ENCODE assay signal across 15 cellular contexts in the genomic region with DNA sequence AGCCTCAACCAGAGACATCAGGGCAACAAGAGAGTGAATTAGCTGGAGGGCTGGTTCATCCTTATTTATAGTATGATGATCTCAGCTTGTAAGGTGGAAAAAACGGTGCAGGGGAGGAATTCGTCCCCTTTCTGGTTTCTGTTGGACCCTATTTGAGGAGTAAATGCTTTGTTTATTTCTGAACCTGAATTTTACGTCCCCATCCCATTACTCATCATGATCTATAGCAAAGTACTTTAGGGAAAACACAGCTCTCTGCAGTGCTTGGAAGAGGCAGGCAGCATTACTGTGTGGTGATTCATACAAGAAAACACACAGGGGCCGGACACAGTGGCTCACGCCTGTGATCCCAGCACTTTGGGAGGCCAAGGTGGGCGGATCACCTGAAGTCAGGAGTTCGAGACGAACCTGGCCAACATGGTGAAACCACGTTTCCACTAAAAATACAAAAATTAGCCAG. TPM values are rescaled to one million over a fixed set of nuclear protein-coding genes. Genes with fewer than 3 reads are reported as not detected.
DNase-seq lines count a peak whose midpoint lies in the region; ATAC-seq, FAIRE-seq and TF ChIP-seq lines count a peak whose summit lies in the region.
"Had no signal": no experiment of that assay in that cellular context is flagged by ENCODE, and none has a peak within 500 bp of the region (broad histone marks: within the 10 kb centered on the region; RNA-seq: fewer than 3 reads in every experiment).

No MANE protein-coding gene starts in this region.

- 70 to 81% methylated on average over 5 to 7 of the region's 9 CpGs for WGBS in mesodermal cell (ENCODE audit: insufficient coverage in 2 of 2), 2 experiments

- CTCF ChIA-PET in endothelial cell of umbilical vein (lab: Charles Lee): interaction anchor here (0.6 to 2.0 kb wide), 8 partner anchors 9 to 418 kb away, joined by 3 to 6 read pairs (median 4); no protein-coding TSS in a partner anchor

- H3K4me3 Mint-ChIP-seq in immature natural killer cell: no peak overlapping the region

- H3K27me3 ChIP-seq in MG63 (no peaks in the 10 kb centered on the region), endothelial cell of umbilical vein (ENCODE audit: control insufficient read depth in 2 of 2, insufficient read depth in 2 of 2, low read length in 2 of 2) (no peaks in the 10 kb centered on the region)

- TF ChIP-seq CTCF in AG10803 (conservative IDR thresholded peaks at IDR 0.05; ENCODE audit: low read length) (no peak), endothelial cell of umbilical vein (IDR thresholded peaks at IDR 0.05; ENCODE audit: extremely low read depth in 1 of 2, insufficient read depth in 1 of 2, low read depth in 1 of 2, low read length in 2 of 2) (no peak)

- no peak for TF ChIP-seq POLR2A in endothelial cell of umbilical vein (IDR thresholded peaks at IDR 0.05; ENCODE audit: low read depth, low read length)

- no peak overlapping the region for H3K27ac Mint-ChIP-seq in immature natural killer cell

- peak overlapping the region; percentile 28 for H3K27ac ChIP-seq in endothelial cell of umbilical vein (ENCODE audit: insufficient read depth, low read depth, low read length)
- H3K27ac ChIP-seq in mesodermal cell (ENCODE audit: low read depth, low read length, severe bottlenecking): peak overlapping the region; percentile 86

- no peaks in the 10 kb centered on the region for H3K79me2 ChIP-seq in endothelial cell of umbilical vein (ENCODE audit: control insufficient read depth, insufficient read depth, low read length)

- POLR2A ChIA-PET in endothelial cell of umbilical vein (lab: Charles Lee): no interaction called here

- no peaks in the 10 kb centered on the region for H3K9me1 ChIP-seq in endothelial cell of umbilical vein (replicated peaks; ENCODE audit: control insufficient read depth, extremely low read depth, insufficient read depth, low read length)

- H3K9me3 Mint-ChIP-seq in immature natural killer cell: no peaks in the 10 kb centered on the region

- dilution Hi-C loops in endothelial cell of umbilical vein (cut with MboI; ENCODE audit: extremely low pct_ligation_motif_present, low sequenced_read_pairs): no loop called here

- peak; percentile 86 for DNase-seq in AG10803 (ENCODE audit: low read depth)
- peak; percentile 53 for DNase-seq in MG63
- peak; percentile 57 for DNase-seq in endothelial cell of umbilical vein (ENCODE audit: low read depth, low spot score)
- no peak for DNase-seq in immature natural killer cell
- DNase-seq in GOT3 (lab: John Stamatoyannopoulos, UW): no peak
- DNase-seq in NCI-H1694 treated with DMSO at 0.1 percent for 48 hours (lab: John Stamatoyannopoulos, UW): no peak
- DNase-seq: activated CD4-positive, alpha-beta T cell treated with anti-CD3 and anti-CD28 coated beads for 48 hours; activated gamma-delta T cell; head of caudate nucleus; MV-4-11; NCI-H524 had no signal

- H4K20me1 ChIP-seq in endothelial cell of umbilical vein (replicated peaks; ENCODE audit: control insufficient read depth, extremely low read depth, insufficient read depth, low read length): no peaks in the 10 kb centered on the region

- no peaks in the 10 kb centered on the region for H3K4me1 Mint-ChIP-seq in immature natural killer cell

- no peak overlapping the region for H3K4me2 ChIP-seq in endothelial cell of umbilical vein (ENCODE audit: insufficient read depth, low read length)

- no peak for FAIRE-seq in endothelial cell of umbilical vein (lab: Jason Lieb, UNC)
- FAIRE-seq: colon had no signal

- peaks cover 1 to 11% (median 5%) of the 10 kb centered on the region in 3 donors for H3K27me3 Mint-ChIP-seq in immature natural killer cell (ENCODE audit: low read depth in 3 of 3)

- H3K4me3 ChIP-seq in AG10803 (ENCODE audit: low read length) (no peak overlapping the region), MG63 (no peak overlapping the region), endothelial cell of umbilical vein (replicated peaks in 1 of 3; ENCODE audit: insufficient read depth in 1 of 3, low read depth in 1 of 3, low read length in 3 of 3) (no peak overlapping the region), mesodermal cell (ENCODE audit: extremely low read depth, insufficient read depth, low read length, poor library complexity, severe bottlenecking) (no peak overlapping the region)

- H3K4me1 ChIP-seq in endothelial cell of umbilical vein (ENCODE audit: control insufficient read depth, extremely low read depth, insufficient read depth, low read length): peaks cover 3% of the 10 kb centered on the region
- peaks cover 6% of the 10 kb centered on the region for H3K4me1 ChIP-seq in mesodermal cell (ENCODE audit: control insufficient read depth, insufficient read depth, low read length, poor library complexity, severe bottlenecking)

- H2AFZ ChIP-seq in endothelial cell of umbilical vein (ENCODE audit: low read depth, low read length): no peak overlapping the region

- intact Hi-C loops in endothelial cell of umbilical vein (cut with micrococcal nuclease): no loop called here

- no peak overlapping the region for H3K9ac ChIP-seq in endothelial cell of umbilical vein (replicated peaks; ENCODE audit: extremely low read depth, insufficient read depth, low read length)

- no peaks in the 10 kb centered on the region for H3K36me3 ChIP-seq in MG63
- no peaks in the 10 kb centered on the region for H3K36me3 ChIP-seq in endothelial cell of umbilical vein (ENCODE audit: control insufficient read depth in 2 of 2, extremely low read depth in 1 of 2, insufficient read depth in 2 of 2, low read length in 2 of 2)
- no peaks in the 10 kb centered on the region for H3K36me3 ChIP-seq in mesodermal cell (ENCODE audit: control insufficient read depth, insufficient read depth, low read length)

- no peaks in the 10 kb centered on the region for H3K36me3 Mint-ChIP-seq in immature natural killer cell

- H3K9me3 ChIP-seq in MG63 (no peaks in the 10 kb centered on the region), endothelial cell of umbilical vein (replicated peaks; ENCODE audit: control insufficient read depth, insufficient read depth, low read length) (no peaks in the 10 kb centered on the region), mesodermal cell (ENCODE audit: control insufficient read depth, low read length) (no peaks in the 10 kb centered on the region)

- ATAC-seq in HG02588 (IDR thresholded peaks at IDR 0.05; ENCODE audit: unreplicated experiment): no peak

- no TSS peak for BruUV-seq in endothelial cell of umbilical vein (replicated peaks; lab: Mats Ljungman, UMichigan)

TF ChIP-seq in endothelial cell of umbilical vein, 7 proteins besides CTCF, POLR2A, EP300 and RAD21:
- peak; percentile 48 for TF ChIP-seq JUN (IDR thresholded peaks at IDR 0.05; ENCODE audit: borderline replicate concordance, insufficient read depth, insufficient read length, low read depth)
- peak; percentile 58 for TF ChIP-seq FOS (IDR thresholded peaks at IDR 0.05; ENCODE audit: borderline replicate concordance, insufficient read depth, low read length)
- TF ChIP-seq, protein P1, sequence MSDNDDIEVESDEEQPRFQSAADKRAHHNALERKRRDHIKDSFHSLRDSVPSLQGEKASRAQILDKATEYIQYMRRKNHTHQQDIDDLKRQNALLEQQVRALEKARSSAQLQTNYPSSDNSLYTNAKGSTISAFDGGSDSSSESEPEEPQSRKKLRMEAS (IDR thresholded peaks at IDR 0.05; ENCODE audit: insufficient read depth, insufficient read length): no peak

RNA-seq across cellular contexts. Expression of gene VAT1L, which starts 8.0 kb away (rescaled TPM):
- not detected in 2 replicates for total RNA-seq in MG63 (2014; rRNA removed; shearing (Covaris generic); ENCODE audit: low replicate concordance)
- 1.5 and 2.1 TPM in 2 replicates for total RNA-seq in endothelial cell of umbilical vein
- polyA plus RNA-seq in endothelial cell of umbilical vein (0.46 and 0.56 TPM in 2 replicates), immature natural killer cell (not detected)
- polyA plus RNA-seq in endothelial cell of umbilical vein (2011; cell fraction: cytosol; rRNA removed): 0.97 and 1.0 TPM in 2 replicates
- polyA plus RNA-seq in endothelial cell of umbilical vein (2011; cell fraction: nucleus; rRNA removed): 0.52 and 0.65 TPM in 2 replicates
- polyA plus RNA-seq in endothelial cell of umbilical vein (2012): 0.25 and 0.58 TPM in 2 replicates
- 1.2 and 1.8 TPM in 2 replicates for polyA minus RNA-seq in endothelial cell of umbilical vein
- polyA minus RNA-seq in endothelial cell of umbilical vein (2011; cell fraction: cytosol; rRNA and poly(A)+ RNA removed): not detected
- 0.34 and 0.48 TPM in 2 replicates for polyA minus RNA-seq in endothelial cell of umbilical vein (2011; cell fraction: nucleus; rRNA and poly(A)+ RNA removed)
- polyA plus RNA-seq in mesodermal cell (2013, experiment 1 of 2): 22.3 TPM
- polyA plus RNA-seq in mesodermal cell (2013, experiment 2 of 2): 21.9 TPM
- total RNA-seq: SK-MEL-5 had no signal

RNA-seq across cellular contexts. Expression of gene NUDT7, which starts 58.1 kb away (rescaled TPM):
- 3.0 TPM in 1 of 2 replicates, not detected in the other for total RNA-seq in MG63 (2014; rRNA removed; shearing (Covaris generic); ENCODE audit: low replicate concordance)
- total RNA-seq in endothelial cell of umbilical vein: 5.0 and 6.2 TPM in 2 replicates
- polyA plus RNA-seq in endothelial cell of umbilical vein (6.1 and 6.5 TPM in 2 replicates), immature natural killer cell (10 to 100 TPM in 1 of 3 donors, 1 to 10 TPM in 2; 4.7 to 13.9 (median 5.0) TPM)
- 7.1 and 7.4 TPM in 2 replicates for polyA plus RNA-seq in endothelial cell of umbilical vein (2011; cell fraction: cytosol; rRNA removed)
- 3.5 and 3.8 TPM in 2 replicates for polyA plus RNA-seq in endothelial cell of umbilical vein (2011; cell fraction: nucleus; rRNA removed)
- 3.2 and 5.0 TPM in 2 replicates for polyA plus RNA-seq in endothelial cell of umbilical vein (2012)
- polyA minus RNA-seq in endothelial cell of umbilical vein: 1.7 and 4.2 TPM in 2 replicates
- polyA minus RNA-seq in endothelial cell of umbilical vein (2011; cell fraction: cytosol; rRNA and poly(A)+ RNA removed): 3.8 TPM
- polyA minus RNA-seq in endothelial cell of umbilical vein (2011; cell fraction: nucleus; rRNA and poly(A)+ RNA removed): 2.8 TPM in 1 of 2 replicates, not detected in the other
- 6.2 TPM for polyA plus RNA-seq in mesodermal cell (2013, experiment 1 of 2)
- 9.2 TPM for polyA plus RNA-seq in mesodermal cell (2013, experiment 2 of 2)

Comparison
In these comparisons a context has a peak if more than half of its experiments do, and no peak if none do; other contexts are left out.
1. DNase-seq: peak in AG10803 (single experiment), MG63 (single experiment) and endothelial cell of umbilical vein (single experiment); none in immature natural killer cell (0 of 3), GOT3 (single experiment) and NCI-H1694 treated with DMSO at 0.1 percent for 48 hours (single experiment).